In genomic region chr10:105181616-105182015, GRCh38 we compare ENCODE assay signal across 4 cellular contexts.
"Had no signal": no experiment of that assay in that cellular context is flagged by ENCODE, and none has a peak within 500 bp of the region (broad histone marks: within the 10 kb centered on the region; RNA-seq: fewer than 3 reads in every experiment).

No MANE protein-coding gene starts in this region.

- H3K4me3 ChIP-seq: GM23338 had no signal

- H3K27ac Mint-ChIP-seq: GM23338, H9 had no signal

- ATAC-seq: GM23338 had no signal

- DNase-seq: H9, HCEC 1CT, IMR-90 had no signal

- H3K4me2 ChIP-seq: GM23338 had no signal

- H3K4me3 Mint-ChIP-seq: GM23338, H9 had no signal

- H2AFZ ChIP-seq: GM23338 had no signal

- H3K9me3 Mint-ChIP-seq: GM23338, H9 had no signal

- H3K4me1 Mint-ChIP-seq: GM23338 had no signal
